Comparison of ENCODE assay signal across 29 cellular contexts in genomic region chr12:61023231-61023630, GRCh38.
"Had no signal": no experiment of that assay in that cellular context is flagged by ENCODE, and none has a peak within 500 bp of the region (broad histone marks: within the 10 kb centered on the region; RNA-seq: fewer than 3 reads in every experiment).

No MANE protein-coding gene starts in this region.

- FAIRE-seq: endothelial cell of umbilical vein had no signal

- H3K4me3 ChIP-seq: colonic mucosa, esophagus muscularis mucosa, gastroesophageal sphincter, heart left ventricle, hepatocyte, mucosa of descending colon, neural progenitor cell, prostate gland, smooth muscle cell, thoracic aorta, tibial nerve, vagina had no signal

- H3K27me3 Mint-ChIP-seq: naive B cell; stimulated activated memory B cell treated with anti-CD40 and anti-IgM and Interleukin-4, amounts not matched to agents 10 μg/mL and 1 μg/mL and 100 μg/mL, for 72 hours had no signal

- H3K36me3 Mint-ChIP-seq: mesothelial cell of epicardium; naive B cell; neural progenitor cell; stimulated activated memory B cell treated with anti-CD40 and anti-IgM and Interleukin-4, amounts not matched to agents 10 μg/mL and 1 μg/mL and 100 μg/mL, for 72 hours had no signal

- H3K4me3 Mint-ChIP-seq: mesothelial cell of epicardium; naive B cell; nephron; neural progenitor cell; stimulated activated memory B cell treated with anti-CD40 and anti-IgM and Interleukin-4, amounts not matched to agents 10 μg/mL and 1 μg/mL and 100 μg/mL, for 72 hours had no signal

- H3K36me3 ChIP-seq: colonic mucosa, esophagus muscularis mucosa, gastroesophageal sphincter, heart left ventricle, neural progenitor cell, prostate gland, thoracic aorta, tibial nerve, vagina had no signal

- DNase-seq: central memory CD4-positive, alpha-beta T cell; colonic mucosa; dermis blood vessel endothelial cell; effector memory CD4-positive, alpha-beta T cell; foreskin keratinocyte; left colon; mesenchymal stem cell; naive B cell; nucleus accumbens; stimulated activated CD4-positive, alpha-beta T cell treated with anti-CD3 and anti-CD28 coated beads, Interleukin-2, amount 100 ng/mL, for 24 hours; stimulated activated CD4-positive, alpha-beta T cell treated with anti-CD3 and anti-CD28 coated beads, Interleukin-4, amount 100 ng/mL, for 24 hours; stimulated activated naive CD8-positive, alpha-beta T cell treated with anti-CD3 and anti-CD28 coated beads, Interleukin-15, Interleukin-2, amounts not matched to agents 100 U/mL and 50 U/mL, for 24 hours; substantia nigra had no signal

- H3K27ac Mint-ChIP-seq: mesothelial cell of epicardium; naive B cell; nephron; neural progenitor cell; stimulated activated memory B cell treated with anti-CD40 and anti-IgM and Interleukin-4, amounts not matched to agents 10 μg/mL and 1 μg/mL and 100 μg/mL, for 72 hours had no signal

- ATAC-seq: foreskin keratinocyte; gastroesophageal sphincter; heart left ventricle; left colon; mucosa of descending colon; sciatic nerve; stimulated activated memory B cell treated with anti-CD40 and anti-IgM and Interleukin-4, amounts not matched to agents 10 μg/mL and 1 μg/mL and 100 μg/mL, for 72 hours; stimulated activated naive CD8-positive, alpha-beta T cell treated with anti-CD3 and anti-CD28 coated beads, Interleukin-15, Interleukin-2, amounts not matched to agents 100 U/mL and 50 U/mL, for 24 hours had no signal

- H3K27ac ChIP-seq: colonic mucosa, esophagus muscularis mucosa, foreskin keratinocyte, gastroesophageal sphincter, heart left ventricle, hepatocyte, neural progenitor cell, prostate gland, thoracic aorta, tibial nerve, vagina had no signal

- H3K4me1 ChIP-seq: colonic mucosa, esophagus muscularis mucosa, foreskin keratinocyte, gastroesophageal sphincter, heart left ventricle, neural progenitor cell, prostate gland, tibial nerve, vagina had no signal

- H3K4me1 Mint-ChIP-seq: mesothelial cell of epicardium; naive B cell; nephron; neural progenitor cell; stimulated activated memory B cell treated with anti-CD40 and anti-IgM and Interleukin-4, amounts not matched to agents 10 μg/mL and 1 μg/mL and 100 μg/mL, for 72 hours had no signal

- H3K4me2 ChIP-seq: hepatocyte, neural progenitor cell, smooth muscle cell had no signal

- H3K27me3 ChIP-seq: colonic mucosa, esophagus muscularis mucosa, foreskin keratinocyte, gastroesophageal sphincter, heart left ventricle, hepatocyte, neural progenitor cell, tibial nerve, vagina had no signal

- H3K9me3 ChIP-seq: colonic mucosa, prostate gland, vagina had no signal

- H3K79me2 ChIP-seq: hepatocyte had no signal

- H3K9ac ChIP-seq: neural progenitor cell had no signal

- H2AFZ ChIP-seq: hepatocyte, neural progenitor cell had no signal
